Comparison of ENCODE assay signal across 28 cellular contexts in genomic region chr3:86708908-86709307, GRCh38.
"Had no signal": no experiment of that assay in that cellular context is flagged by ENCODE, and none has a peak within 500 bp of the region (broad histone marks: within the 10 kb centered on the region; RNA-seq: fewer than 3 reads in every experiment).

No MANE protein-coding gene starts in this region.

- H3K4me2 ChIP-seq: hepatocyte had no signal

- H3K4me1 ChIP-seq: adrenal gland, gastroesophageal sphincter, pancreas, psoas muscle, right atrium auricular region, stomach, tibial artery, upper lobe of right lung had no signal

- H3K79me2 ChIP-seq: hepatocyte had no signal

- H3K36me3 ChIP-seq: adrenal gland, brain microvascular endothelial cell, gastroesophageal sphincter, pancreas, right atrium auricular region, stomach, tibial artery, upper lobe of right lung had no signal

- H3K27ac ChIP-seq: adrenal gland, brain microvascular endothelial cell, coronary artery, dorsolateral prefrontal cortex, gastroesophageal sphincter, hepatocyte, pancreas, psoas muscle, right atrium auricular region, stomach, tibial artery, upper lobe of right lung had no signal

- H3K27me3 ChIP-seq: brain microvascular endothelial cell, hepatocyte, pancreas, right atrium auricular region, stomach, tibial artery, upper lobe of right lung had no signal

- H3K9me3 ChIP-seq: adrenal gland, pancreas, psoas muscle, tibial artery, upper lobe of right lung had no signal

- FAIRE-seq: astrocyte, keratinocyte, pancreas had no signal

- H2AFZ ChIP-seq: hepatocyte had no signal

- H3K4me3 ChIP-seq: adrenal gland, coronary artery, dorsolateral prefrontal cortex, gastroesophageal sphincter, hepatocyte, pancreas, psoas muscle, right atrium auricular region, stomach, tibial artery, upper lobe of right lung had no signal

- DNase-seq: activated CD4-positive, alpha-beta memory T cell treated with anti-CD3 and anti-CD28 coated beads for 36 hours; activated CD4-positive, alpha-beta T cell treated with anti-CD3 and anti-CD28 coated beads for 48 hours; activated CD8-positive, alpha-beta memory T cell treated with anti-CD3 and anti-CD28 coated beads, Interleukin-2, amount 50 U/mL, for 4 hours; activated effector memory CD4-positive, alpha-beta T cell treated with anti-CD3 and anti-CD28 coated beads, Interleukin-2, amount 50 U/mL, for 16 hours; activated naive CD4-positive, alpha-beta T cell treated with anti-CD3 and anti-CD28 coated beads for 36 hours; activated naive CD8-positive, alpha-beta T cell treated with anti-CD3 and anti-CD28 coated beads for 36 hours; activated T-cell treated with anti-CD3 and anti-CD28 coated beads, Interleukin-2, amount 50 U/mL, for 1 hour; adrenal gland; brain microvascular endothelial cell; dorsolateral prefrontal cortex; effector memory CD4-positive, alpha-beta T cell; midbrain; naive thymus-derived CD4-positive, alpha-beta T cell; nucleus accumbens; pancreas; psoas muscle; stimulated activated CD4-positive, alpha-beta T cell treated with anti-CD3 and anti-CD28 coated beads, Interleukin-15, amount 100 ng/mL, for 24 hours; stimulated activated CD4-positive, alpha-beta T cell treated with anti-CD3 and anti-CD28 coated beads, Interleukin-2, amount 100 ng/mL, for 24 hours; stimulated activated naive B cell treated with anti-CD40 and anti-IgM and Interleukin-4, amounts not matched to agents 10 μg/mL and 1 μg/mL and 100 μg/mL, for 72 hours; stomach; tibial artery; upper lobe of right lung had no signal
